In genomic region chr16:56610609-56611111, GRCh38 we compare ENCODE assay signal across 9 cellular contexts. TPM values are rescaled to one million over a fixed set of nuclear protein-coding genes. Genes with fewer than 3 reads are reported as not detected.
DNase-seq lines count a peak whose midpoint lies in the region; ATAC-seq and TF ChIP-seq lines count a peak whose summit lies in the region.
"Had no signal": no experiment of that assay in that cellular context is flagged by ENCODE, and none has a peak within 500 bp of the region (broad histone marks: within the 10 kb centered on the region; RNA-seq: fewer than 3 reads in every experiment).

No MANE protein-coding gene starts in this region.

- peak overlapping the region in 3 of 4 experiments; percentile 38 to 84 (median 81) for H3K4me3 ChIP-seq in fibroblast of lung (replicated peaks in 1 of 4; ENCODE audit: control extremely low read depth in 1 of 4, insufficient read depth in 1 of 4, low read depth in 3 of 4, low read length in 4 of 4)
- no peak overlapping the region for H3K4me3 ChIP-seq in skin epidermis

- no peaks in the 10 kb centered on the region for H3K36me3 ChIP-seq in fibroblast of lung (ENCODE audit: control insufficient read depth, insufficient read depth, low read length)

- no peaks in the 10 kb centered on the region for H4K20me1 ChIP-seq in fibroblast of lung (ENCODE audit: control insufficient read depth, extremely low read depth, insufficient read depth, low read length)

- peak overlapping the region; percentile 90 for H3K4me2 ChIP-seq in fibroblast of lung (ENCODE audit: extremely low read depth, insufficient read depth, low read length)

- H2AFZ ChIP-seq in fibroblast of lung (ENCODE audit: low read length) = no peak overlapping the region

- peak overlapping the region; percentile 84 for H3K27ac ChIP-seq in VCaP
- H3K27ac ChIP-seq in fibroblast of lung (ENCODE audit: insufficient read depth, low read length) = peak overlapping the region; percentile 99
- H3K27ac ChIP-seq in skin epidermis = peak overlapping the region; percentile 48 to 99 (median 92)

- H3K9ac ChIP-seq in fibroblast of lung (ENCODE audit: insufficient read depth, low read length) = peak overlapping the region; percentile 80

- no peaks in the 10 kb centered on the region for H3K9me3 ChIP-seq in fibroblast of lung (ENCODE audit: control insufficient read depth, insufficient read depth, low read depth, low read length)

- ATAC-seq in GM21825 (IDR thresholded peaks at IDR 0.05; ENCODE audit: unreplicated experiment) = no peak
- no peak for ATAC-seq in HG03045 (IDR thresholded peaks at IDR 0.05; ENCODE audit: unreplicated experiment)

- peak; percentile 37 for DNase-seq in ELR (ENCODE audit: low read depth)
- peak; percentile 27 to 39 for DNase-seq in fibroblast of lung (ENCODE audit: low read depth in 2 of 2)
- DNase-seq in NCI-H226 = no peak
- DNase-seq in T1000 (lab: John Stamatoyannopoulos, UW) = no peak

- H3K27me3 ChIP-seq in fibroblast of lung (ENCODE audit: control insufficient read depth, insufficient read depth, low read length) = no peaks in the 10 kb centered on the region

- no peak for TF ChIP-seq CTCF in VCaP (conservative IDR thresholded peaks at IDR 0.05)
- TF ChIP-seq CTCF in fibroblast of lung (conservative IDR thresholded peaks at IDR 0.05 in 1 of 2, IDR thresholded peaks at IDR 0.05 in 1 of 2; ENCODE audit: low read depth in 1 of 2, low read length in 2 of 2) = no peak

- peaks cover 48% of the 10 kb centered on the region for H3K4me1 ChIP-seq in fibroblast of lung (ENCODE audit: control insufficient read depth, extremely low read depth, insufficient read depth, low read length)

- peaks cover 11% of the 10 kb centered on the region for H3K79me2 ChIP-seq in fibroblast of lung (ENCODE audit: control insufficient read depth, insufficient read depth, low read length)

RNA-seq across cellular contexts. Expression of gene MT2A, which starts 2.3 kb away (rescaled TPM):
- total RNA-seq in fibroblast of lung = 76.5 and 113 TPM in 2 replicates
- 49.2 and 225 TPM in 2 replicates for polyA plus RNA-seq in fibroblast of lung
- 1,082 and 3,263 TPM in 2 replicates for polyA plus RNA-seq in fibroblast of lung (2012)
- polyA minus RNA-seq in fibroblast of lung (ENCODE audit: low replicate concordance) = 122 and 423 TPM in 2 replicates

RNA-seq across cellular contexts. Expression of gene MT1E, which starts 14.9 kb away (rescaled TPM):
- 251 and 390 TPM in 2 replicates for total RNA-seq in fibroblast of lung
- polyA plus RNA-seq in fibroblast of lung = 465 and 572 TPM in 2 replicates
- 540 and 543 TPM in 2 replicates for polyA plus RNA-seq in fibroblast of lung (2012)
- polyA minus RNA-seq in fibroblast of lung (ENCODE audit: low replicate concordance) = 165 and 234 TPM in 2 replicates

RNA-seq across cellular contexts. Expression of gene MT3, which starts 21.3 kb away (rescaled TPM):
- total RNA-seq in fibroblast of lung = not detected in 2 replicates
- not detected in 2 replicates for polyA plus RNA-seq in fibroblast of lung
- polyA plus RNA-seq in fibroblast of lung (2012) = not detected in 2 replicates
- not detected in 2 replicates for polyA minus RNA-seq in fibroblast of lung (ENCODE audit: low replicate concordance)
- total RNA-seq: myocyte had no signal

RNA-seq across cellular contexts. Expression of gene MT1M, which starts 21.8 kb away (rescaled TPM):
- 18.5 and 58.8 TPM in 2 replicates for total RNA-seq in fibroblast of lung
- 6.9 and 8.5 TPM in 2 replicates for polyA plus RNA-seq in fibroblast of lung
- 16.4 and 18.9 TPM in 2 replicates for polyA plus RNA-seq in fibroblast of lung (2012)
- 6.3 and 8.2 TPM in 2 replicates for polyA minus RNA-seq in fibroblast of lung (ENCODE audit: low replicate concordance)
- total RNA-seq: myocyte had no signal

RNA-seq across cellular contexts. Expression of gene MT1A, which starts 27.8 kb away (rescaled TPM):
- total RNA-seq in fibroblast of lung = 2.3 and 5.3 TPM in 2 replicates
- polyA plus RNA-seq in fibroblast of lung = 2.9 and 4.8 TPM in 2 replicates
- 6.6 and 17.7 TPM in 2 replicates for polyA plus RNA-seq in fibroblast of lung (2012)
- polyA minus RNA-seq in fibroblast of lung (ENCODE audit: low replicate concordance) = 14.7 and 17.9 TPM in 2 replicates
- total RNA-seq: myocyte had no signal

Comparison
In these comparisons a context has a peak if more than half of its experiments do, and no peak if none do; other contexts are left out.
1. DNase-seq: peak in ELR (single experiment) and fibroblast of lung (2 of 2); none in NCI-H226 (single experiment) and T1000 (single experiment).
2. H3K4me3 ChIP-seq: peak in fibroblast of lung (3 of 4); none in skin epidermis (0 of 7).
3. Peak in every context shown above with its lines, with median percentiles within 50 percentile points of each other: H3K27ac ChIP-seq.